ENCODE assay signal across 10 cellular contexts in the genomic region with DNA sequence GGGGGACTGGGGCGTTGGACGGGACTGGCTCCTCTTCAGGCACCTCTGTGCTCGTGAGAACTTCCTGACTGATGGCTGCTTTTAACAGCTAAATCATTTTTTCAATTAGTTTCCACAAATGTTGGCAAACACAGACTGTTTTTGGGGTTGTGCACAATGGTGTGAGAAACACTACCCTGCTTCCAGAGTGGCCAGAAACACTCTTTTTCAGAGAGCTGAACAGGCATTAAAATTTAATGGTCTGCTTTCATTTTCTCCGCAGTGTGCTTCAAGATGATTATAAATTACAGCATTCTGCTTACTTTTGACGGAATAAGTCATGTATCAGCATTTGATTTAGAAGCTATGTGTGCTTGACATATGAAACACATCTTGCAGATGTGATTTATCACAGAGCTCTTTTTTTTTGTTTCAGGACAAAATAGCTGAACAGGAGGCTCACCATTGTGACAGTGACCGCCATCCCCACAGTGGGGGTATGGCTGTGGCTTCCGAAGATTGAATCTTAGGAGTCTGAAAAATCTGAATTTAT.
A peak's percentile ranks its signal among the peaks of the same experiment; 100 is the strongest.
DNase-seq lines count a peak whose midpoint lies in the region; ATAC-seq and TF ChIP-seq lines count a peak whose summit lies in the region.
"Had no signal": no experiment of that assay in that cellular context is flagged by ENCODE, and none has a peak within 500 bp of the region (broad histone marks: within the 10 kb centered on the region; RNA-seq: fewer than 3 reads in every experiment).

No MANE protein-coding gene starts in this region.

- TF ChIP-seq POLR2A in stomach (IDR thresholded peaks at IDR 0.05): no peak

- peaks cover 4 to 39% (median 18%) of the 10 kb centered on the region in 4 donors for H3K4me1 ChIP-seq in stomach

- no peak for TF ChIP-seq EP300 in stomach (IDR thresholded peaks at IDR 0.05)

- H3K4me3 ChIP-seq in HFF-Myc (replicated peaks; ENCODE audit: low read depth, low read length): peak overlapping the region; percentile 22
- peak overlapping the region; percentile 37 for H3K4me3 ChIP-seq in astrocyte of the spinal cord (ENCODE audit: low read depth, low read length)
- H3K4me3 ChIP-seq in kidney epithelial cell (ENCODE audit: low read depth, low read length): peak overlapping the region; percentile 30
- peak overlapping the region; percentile 1 to 31 (median 18) for H3K4me3 ChIP-seq in stomach
- H3K4me3 ChIP-seq: adrenal gland had no signal

- TF ChIP-seq CTCF in HFF-Myc (IDR thresholded peaks at IDR 0.05; ENCODE audit: low read depth, low read length, missing control alignments): no peak
- TF ChIP-seq CTCF in astrocyte of the spinal cord (IDR thresholded peaks at IDR 0.05; ENCODE audit: low read depth, low read length): no peak
- no peak for TF ChIP-seq CTCF in kidney epithelial cell (IDR thresholded peaks at IDR 0.05; ENCODE audit: insufficient read depth, low read length, poor library complexity, severe bottlenecking)
- TF ChIP-seq CTCF in stomach (IDR thresholded peaks at IDR 0.05): no peak

- in situ Hi-C loops in astrocyte of the spinal cord (cut with HindIII; ENCODE audit: low sequenced_read_pairs): no loop called here

- DNase-seq in HFF-Myc (ENCODE audit: extremely low read depth, low read depth) (no peak), astrocyte of the spinal cord (ENCODE audit: low read depth, low spot score) (no peak), kidney epithelial cell (ENCODE audit: low read depth) (no peak), stomach (no peak), NCI-H187 (lab: John Stamatoyannopoulos, UW) (no peak), NCI-H446 (lab: John Stamatoyannopoulos, UW) (no peak)
- DNase-seq: adrenal gland; stimulated activated naive CD8-positive, alpha-beta T cell treated with anti-CD3 and anti-CD28 coated beads, Interleukin-15, Interleukin-2, amounts not matched to agents 100 U/mL and 50 U/mL, for 24 hours had no signal

- intact Hi-C loops in stomach (cut with DNase I; ENCODE audit: low total_unique reads): no loop called here

- ATAC-seq in GM21528 (IDR thresholded peaks at IDR 0.05; ENCODE audit: low FRiP score, unreplicated experiment) (no peak), HG03196 (IDR thresholded peaks at IDR 0.05; ENCODE audit: unreplicated experiment) (no peak)
- ATAC-seq: stimulated activated naive CD8-positive, alpha-beta T cell treated with anti-CD3 and anti-CD28 coated beads, Interleukin-15, Interleukin-2, amounts not matched to agents 100 U/mL and 50 U/mL, for 24 hours had no signal

- H3K27ac ChIP-seq in stomach: no peak overlapping the region
- H3K27ac ChIP-seq: adrenal gland had no signal

- H3K9me3 ChIP-seq in stomach: no peaks in the 10 kb centered on the region
- H3K9me3 ChIP-seq: adrenal gland had no signal

- H3K36me3 ChIP-seq in kidney epithelial cell (ENCODE audit: control insufficient read depth, insufficient read depth, low read length) (no peaks in the 10 kb centered on the region), stomach (no peaks in the 10 kb centered on the region)
- H3K36me3 ChIP-seq: adrenal gland had no signal

- no peaks in the 10 kb centered on the region for H3K27me3 ChIP-seq in kidney epithelial cell (ENCODE audit: control insufficient read depth, insufficient read depth, low read length)
- no peaks in the 10 kb centered on the region for H3K27me3 ChIP-seq in stomach
- H3K27me3 ChIP-seq: adrenal gland had no signal

- 57 to 66% (median 66%) methylated on average over 7 of the region's 7 CpGs for WGBS in stomach, 5 donors
